In genomic region chr6:33208089-33208967, GRCh38 we compare ENCODE assay signal across 1 cellular context.
TF ChIP-seq lines count a peak whose summit lies in the region.

Gene RING1, plus strand, starts transcription at chr6:33208500. Its CDS starts 323 bp downstream, at chr6:33208823.

TF ChIP-seq in HepG2, 621 proteins besides CTCF, POLR2A, EP300 and RAD21 (continued from another document and continues in another):
- TF ChIP-seq, protein P1, sequence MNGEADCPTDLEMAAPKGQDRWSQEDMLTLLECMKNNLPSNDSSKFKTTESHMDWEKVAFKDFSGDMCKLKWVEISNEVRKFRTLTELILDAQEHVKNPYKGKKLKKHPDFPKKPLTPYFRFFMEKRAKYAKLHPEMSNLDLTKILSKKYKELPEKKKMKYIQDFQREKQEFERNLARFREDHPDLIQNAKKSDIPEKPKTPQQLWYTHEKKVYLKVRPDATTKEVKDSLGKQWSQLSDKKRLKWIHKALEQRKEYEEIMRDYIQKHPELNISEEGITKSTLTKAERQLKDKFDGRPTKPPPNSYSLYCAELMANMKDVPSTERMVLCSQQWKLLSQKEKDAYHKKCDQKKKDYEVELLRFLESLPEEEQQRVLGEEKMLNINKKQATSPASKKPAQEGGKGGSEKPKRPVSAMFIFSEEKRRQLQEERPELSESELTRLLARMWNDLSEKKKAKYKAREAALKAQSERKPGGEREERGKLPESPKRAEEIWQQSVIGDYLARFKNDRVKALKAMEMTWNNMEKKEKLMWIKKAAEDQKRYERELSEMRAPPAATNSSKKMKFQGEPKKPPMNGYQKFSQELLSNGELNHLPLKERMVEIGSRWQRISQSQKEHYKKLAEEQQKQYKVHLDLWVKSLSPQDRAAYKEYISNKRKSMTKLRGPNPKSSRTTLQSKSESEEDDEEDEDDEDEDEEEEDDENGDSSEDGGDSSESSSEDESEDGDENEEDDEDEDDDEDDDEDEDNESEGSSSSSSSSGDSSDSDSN (CRISPR knock-in tag; IDR thresholded peaks at IDR 0.05), result peak; percentile 74; the same call in 1 of the 2 replicates
- TF ChIP-seq SMAD9 (CRISPR knock-in tag; IDR thresholded peaks at IDR 0.05), result no peak
- 0 out of 2 replicates have a peak, but pooled peaks have one; percentile 50 for TF ChIP-seq ZNF383 (CRISPR knock-in tag; IDR thresholded peaks at IDR 0.05; ENCODE audit: borderline replicate concordance)
- peak; percentile 77; the same call in 1 of the 2 replicates for TF ChIP-seq NFAT5 (CRISPR knock-in tag; IDR thresholded peaks at IDR 0.05)
- TF ChIP-seq ZNF501 (CRISPR knock-in tag; IDR thresholded peaks at IDR 0.05), result peak; percentile 89
- 0 out of 2 replicates have a peak, but pooled peaks have one; percentile 43 for TF ChIP-seq ZNF329 (CRISPR knock-in tag; IDR thresholded peaks at IDR 0.05; ENCODE audit: low read depth)
- TF ChIP-seq ZNF776 (CRISPR knock-in tag; IDR thresholded peaks at IDR 0.05), result peak; percentile 94
- peak; percentile 60; the same call in 1 of the 2 replicates for TF ChIP-seq ZNF263 (CRISPR knock-in tag; IDR thresholded peaks at IDR 0.05)
- TF ChIP-seq SOX6 (IDR thresholded peaks at IDR 0.05), result no peak
- TF ChIP-seq SOX6 (CRISPR knock-in tag; IDR thresholded peaks at IDR 0.05), result peak; percentile 58; the same call in 1 of the 2 replicates
- TF ChIP-seq, protein P2, sequence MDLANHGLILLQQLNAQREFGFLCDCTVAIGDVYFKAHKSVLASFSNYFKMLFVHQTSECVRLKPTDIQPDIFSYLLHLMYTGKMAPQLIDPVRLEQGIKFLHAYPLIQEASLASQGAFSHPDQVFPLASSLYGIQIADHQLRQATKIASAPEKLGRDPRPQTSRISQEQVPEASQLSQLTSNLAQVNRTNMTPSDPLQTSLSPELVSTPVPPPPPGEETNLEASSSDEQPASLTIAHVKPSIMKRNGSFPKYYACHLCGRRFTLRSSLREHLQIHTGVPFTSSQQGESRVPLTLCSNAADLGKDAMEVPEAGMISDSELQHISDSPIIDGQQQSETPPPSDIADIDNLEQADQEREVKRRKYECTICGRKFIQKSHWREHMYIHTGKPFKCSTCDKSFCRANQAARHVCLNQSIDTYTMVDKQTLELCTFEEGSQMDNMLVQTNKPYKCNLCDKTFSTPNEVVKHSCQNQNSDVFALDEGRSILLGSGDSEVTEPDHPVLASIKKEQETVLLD (CRISPR knock-in tag; IDR thresholded peaks at IDR 0.05; ENCODE audit: low read depth), result peak; percentile 87
- TF ChIP-seq LCORL (IDR thresholded peaks at IDR 0.05), result no peak
- TF ChIP-seq LCORL (CRISPR knock-in tag; IDR thresholded peaks at IDR 0.05), result peak; percentile 52
- TF ChIP-seq, protein P3, sequence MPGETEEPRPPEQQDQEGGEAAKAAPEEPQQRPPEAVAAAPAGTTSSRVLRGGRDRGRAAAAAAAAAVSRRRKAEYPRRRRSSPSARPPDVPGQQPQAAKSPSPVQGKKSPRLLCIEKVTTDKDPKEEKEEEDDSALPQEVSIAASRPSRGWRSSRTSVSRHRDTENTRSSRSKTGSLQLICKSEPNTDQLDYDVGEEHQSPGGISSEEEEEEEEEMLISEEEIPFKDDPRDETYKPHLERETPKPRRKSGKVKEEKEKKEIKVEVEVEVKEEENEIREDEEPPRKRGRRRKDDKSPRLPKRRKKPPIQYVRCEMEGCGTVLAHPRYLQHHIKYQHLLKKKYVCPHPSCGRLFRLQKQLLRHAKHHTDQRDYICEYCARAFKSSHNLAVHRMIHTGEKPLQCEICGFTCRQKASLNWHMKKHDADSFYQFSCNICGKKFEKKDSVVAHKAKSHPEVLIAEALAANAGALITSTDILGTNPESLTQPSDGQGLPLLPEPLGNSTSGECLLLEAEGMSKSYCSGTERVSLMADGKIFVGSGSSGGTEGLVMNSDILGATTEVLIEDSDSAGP (CRISPR knock-in tag; IDR thresholded peaks at IDR 0.05; ENCODE audit: borderline replicate concordance), result peak; percentile 80
- TF ChIP-seq SNAPC4 (CRISPR knock-in tag; IDR thresholded peaks at IDR 0.05), result peak; percentile 58; the same call in 1 of the 2 replicates
- no peak for TF ChIP-seq SMARCE1 (IDR thresholded peaks at IDR 0.05; ENCODE audit: borderline replicate concordance)
- no peak; the same call in 1 of the 2 replicates for TF ChIP-seq MLX (CRISPR knock-in tag; IDR thresholded peaks at IDR 0.05)
- TF ChIP-seq REL (CRISPR knock-in tag; conservative IDR thresholded peaks at IDR 0.05), result peak; percentile 94
- TF ChIP-seq ZNF713 (CRISPR knock-in tag; IDR thresholded peaks at IDR 0.05), result 0 out of 2 replicates have a peak, but pooled peaks have one; percentile 28
- TF ChIP-seq USF2 (IDR thresholded peaks at IDR 0.05; ENCODE audit: low read depth, low read length), result no peak
- TF ChIP-seq USF2 (CRISPR knock-in tag; IDR thresholded peaks at IDR 0.05; ENCODE audit: borderline replicate concordance), result no peak
- TF ChIP-seq ZNF639 (CRISPR knock-in tag; conservative IDR thresholded peaks at IDR 0.05), result no peak; the same call in 1 of the 2 replicates
- peak; percentile 86; the same call in 1 of the 2 replicates for TF ChIP-seq FLYWCH1 (CRISPR knock-in tag; IDR thresholded peaks at IDR 0.05)
- TF ChIP-seq, protein P4, sequence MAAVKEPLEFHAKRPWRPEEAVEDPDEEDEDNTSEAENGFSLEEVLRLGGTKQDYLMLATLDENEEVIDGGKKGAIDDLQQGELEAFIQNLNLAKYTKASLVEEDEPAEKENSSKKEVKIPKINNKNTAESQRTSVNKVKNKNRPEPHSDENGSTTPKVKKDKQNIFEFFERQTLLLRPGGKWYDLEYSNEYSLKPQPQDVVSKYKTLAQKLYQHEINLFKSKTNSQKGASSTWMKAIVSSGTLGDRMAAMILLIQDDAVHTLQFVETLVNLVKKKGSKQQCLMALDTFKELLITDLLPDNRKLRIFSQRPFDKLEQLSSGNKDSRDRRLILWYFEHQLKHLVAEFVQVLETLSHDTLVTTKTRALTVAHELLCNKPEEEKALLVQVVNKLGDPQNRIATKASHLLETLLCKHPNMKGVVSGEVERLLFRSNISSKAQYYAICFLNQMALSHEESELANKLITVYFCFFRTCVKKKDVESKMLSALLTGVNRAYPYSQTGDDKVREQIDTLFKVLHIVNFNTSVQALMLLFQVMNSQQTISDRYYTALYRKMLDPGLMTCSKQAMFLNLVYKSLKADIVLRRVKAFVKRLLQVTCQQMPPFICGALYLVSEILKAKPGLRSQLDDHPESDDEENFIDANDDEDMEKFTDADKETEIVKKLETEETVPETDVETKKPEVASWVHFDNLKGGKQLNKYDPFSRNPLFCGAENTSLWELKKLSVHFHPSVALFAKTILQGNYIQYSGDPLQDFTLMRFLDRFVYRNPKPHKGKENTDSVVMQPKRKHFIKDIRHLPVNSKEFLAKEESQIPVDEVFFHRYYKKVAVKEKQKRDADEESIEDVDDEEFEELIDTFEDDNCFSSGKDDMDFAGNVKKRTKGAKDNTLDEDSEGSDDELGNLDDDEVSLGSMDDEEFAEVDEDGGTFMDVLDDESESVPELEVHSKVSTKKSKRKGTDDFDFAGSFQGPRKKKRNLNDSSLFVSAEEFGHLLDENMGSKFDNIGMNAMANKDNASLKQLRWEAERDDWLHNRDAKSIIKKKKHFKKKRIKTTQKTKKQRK (IDR thresholded peaks at IDR 0.05; ENCODE audit: low read length), result no peak
- TF ChIP-seq CHCHD3 (CRISPR knock-in tag; IDR thresholded peaks at IDR 0.05), result peak; percentile 59; the same call in 1 of the 2 replicates
